23 cellular contexts compared by ENCODE assay signal in genomic region chr3:79874646-79875045, GRCh38.
DNase-seq lines count a peak whose midpoint lies in the region; ATAC-seq and TF ChIP-seq lines count a peak whose summit lies in the region.
"Had no signal": no experiment of that assay in that cellular context is flagged by ENCODE, and none has a peak within 500 bp of the region (broad histone marks: within the 10 kb centered on the region; RNA-seq: fewer than 3 reads in every experiment).

No MANE protein-coding gene starts in this region.

- H3K4me3 ChIP-seq in brain microvascular endothelial cell (ENCODE audit: low read depth, low read length) (no peak overlapping the region), retinal pigment epithelial cell (ENCODE audit: low read length) (no peak overlapping the region)
- H3K4me3 ChIP-seq: A549, BLaER1, GM12878 had no signal

- peak overlapping the region; percentile 100 for H3K27ac ChIP-seq in brain microvascular endothelial cell
- H3K27ac ChIP-seq: 22Rv1, A549, BLaER1 had no signal

- no peaks in the 10 kb centered on the region for H3K36me3 ChIP-seq in brain microvascular endothelial cell (replicated peaks)
- H3K36me3 ChIP-seq: BE2C, BLaER1 had no signal

- no peak for TF ChIP-seq CTCF in brain microvascular endothelial cell (IDR thresholded peaks at IDR 0.05; ENCODE audit: low read depth, low read length, missing control alignments)
- TF ChIP-seq CTCF in retinal pigment epithelial cell (conservative IDR thresholded peaks at IDR 0.05; ENCODE audit: low read depth, low read length): no peak

- H3K27me3 ChIP-seq in brain microvascular endothelial cell (replicated peaks): no peaks in the 10 kb centered on the region
- H3K27me3 ChIP-seq: BE2C, BLaER1 had no signal

- DNase-seq in M059J (ENCODE audit: low read depth): peak; percentile 4
- peak; percentile 31 for DNase-seq in brain microvascular endothelial cell
- DNase-seq in retinal pigment epithelial cell (ENCODE audit: low read depth): peak; percentile 19
- DNase-seq: ACHN; BE2C; C1 segment of cervical spinal cord; CD4-positive, alpha-beta memory T cell; CD4-positive, CD25-positive, alpha-beta regulatory T cell; CD8-positive, alpha-beta memory T cell; COR-L47; DMS 273 treated with DMSO at 0.1 percent for 48 hours; DMS153; DMS53; DMS79; DND-41; EL; GDM1 had no signal

- in situ Hi-C loops in brain microvascular endothelial cell (cut with HindIII; ENCODE audit: low pct_ligation_motif_present, low sequenced_read_pairs): no loop called here

- ATAC-seq in HG03565 (IDR thresholded peaks at IDR 0.05; ENCODE audit: unreplicated experiment) (no peak), HG03439 (IDR thresholded peaks at IDR 0.05; ENCODE audit: unreplicated experiment) (no peak)
- ATAC-seq: A549, GM12878 had no signal
